In genomic region chr11:3064709-3065108, GRCh38 we compare ENCODE assay signal across 5 cellular contexts. TPM values are rescaled to one million over a fixed set of nuclear protein-coding genes. Genes with fewer than 3 reads are reported as not detected.
DNase-seq lines count a peak whose midpoint lies in the region; ATAC-seq and TF ChIP-seq lines count a peak whose summit lies in the region.
"Not testable (repeated sequence)": the region's sequence is repeated elsewhere in the genome, so short reads cannot be mapped to it uniquely, and the experiment has no call there.

No MANE protein-coding gene starts in this region.

- H3K9me3 Mint-ChIP-seq in WTC11 (peaks cover 22% of the 10 kb centered on the region), endodermal cell (peaks cover 29% of the 10 kb centered on the region), neural progenitor cell (peaks cover 17% of the 10 kb centered on the region)

- not testable (repeated sequence) for H3K36me3 ChIP-seq in HEK293 (ENCODE audit: control insufficient read depth in 2 of 2, insufficient read depth in 1 of 2, low read length in 2 of 2); HUES64 (ENCODE audit: insufficient read depth, low read length); endodermal cell (ENCODE audit: control insufficient read depth, insufficient read depth, low read length); neural progenitor cell

- H3K4me1 Mint-ChIP-seq in WTC11 = peaks cover 17% of the 10 kb centered on the region
- H3K4me1 Mint-ChIP-seq in endodermal cell, neural progenitor cell: not testable (repeated sequence)

- not testable (repeated sequence) for H3K4me1 ChIP-seq in HEK293 (ENCODE audit: control insufficient read depth, insufficient read depth, low read length); HUES64 (ENCODE audit: insufficient read depth, low read length); endodermal cell (ENCODE audit: control insufficient read depth, insufficient read depth, low read length)
- peaks cover 15% of the 10 kb centered on the region for H3K4me1 ChIP-seq in neural progenitor cell

- CTCF ChIA-PET in HEK293 (lab: Yijun Ruan, JAX); WTC11 (lab: Charles Lee): not testable (repeated sequence)

- H3K9me3 ChIP-seq in HEK293 (ENCODE audit: control insufficient read depth, insufficient read depth, low read depth, low read length); neural progenitor cell (ENCODE audit: low read depth): not testable (repeated sequence)
- H3K9me3 ChIP-seq in HUES64 (ENCODE audit: insufficient read depth, low read depth, low read length) = peaks cover 25% of the 10 kb centered on the region
- H3K9me3 ChIP-seq in endodermal cell (ENCODE audit: control insufficient read depth, low read length) = peaks cover 21% of the 10 kb centered on the region

- not testable (repeated sequence) for H3K27ac ChIP-seq in HEK293 (ENCODE audit: extremely low read depth, low read depth, low read length); endodermal cell (ENCODE audit: low read depth, low read length)
- H3K27ac ChIP-seq in HUES64 (ENCODE audit: low read depth, low read length) (peak overlapping the region; percentile 69; the same call in 1 of the 2 replicates), neural progenitor cell (peak overlapping the region; percentile 56)

- H3K4me2 ChIP-seq in neural progenitor cell = not testable (repeated sequence)

- H3K27ac Mint-ChIP-seq in WTC11 = peak overlapping the region; percentile 69; the same call in 1 of the 2 replicates
- not testable (repeated sequence) for H3K27ac Mint-ChIP-seq in endodermal cell, neural progenitor cell

- H2AFZ ChIP-seq in neural progenitor cell (replicated peaks) = not testable (repeated sequence)

- H3K27me3 ChIP-seq in HUES64 (ENCODE audit: insufficient read depth, low read length); endodermal cell (ENCODE audit: control insufficient read depth, insufficient read depth, low read length, poor library complexity, severe bottlenecking); neural progenitor cell: not testable (repeated sequence)

- H3F3A ChIP-seq in neural progenitor cell (ENCODE audit: low read depth) = peaks cover 15% of the 10 kb centered on the region

- not testable (repeated sequence) for H4K20me1 ChIP-seq in neural progenitor cell (ENCODE audit: low read depth)

- not testable (repeated sequence) for H3K79me2 ChIP-seq in neural progenitor cell (ENCODE audit: low read depth)

- peaks cover 23% of the 10 kb centered on the region for H3K36me3 Mint-ChIP-seq in WTC11
- H3K36me3 Mint-ChIP-seq in endodermal cell (ENCODE audit: low read depth); neural progenitor cell: not testable (repeated sequence)

- H3K4me3 Mint-ChIP-seq in WTC11, endodermal cell, neural progenitor cell: not testable (repeated sequence)

- DNase-seq in WTC11 (ENCODE audit: low spot score); endodermal cell; neural progenitor cell (ENCODE audit: low spot score): not testable (repeated sequence)

- not testable (repeated sequence) for H3K27me3 Mint-ChIP-seq in WTC11 (ENCODE audit: low read depth); endodermal cell (ENCODE audit: insufficient read depth); neural progenitor cell (ENCODE audit: insufficient read depth, low read depth)

- 96% methylated on average over 4 of the region's 6 CpGs for WGBS in HUES64
- WGBS in endodermal cell (ENCODE audit: insufficient coverage in 1 of 2, insufficient read length in 1 of 2), 2 experiments = 80 to 90% methylated on average over 1 to 6 of the region's 6 CpGs

- not testable (repeated sequence) for H3K9ac ChIP-seq in HUES64 (ENCODE audit: low read depth, low read length); endodermal cell (ENCODE audit: extremely low read depth, low read length, poor library complexity, severe bottlenecking); neural progenitor cell

- not testable (repeated sequence) for ATAC-seq in WTC11

- not testable (repeated sequence) for TF ChIP-seq CTCF in HEK293 (tag by site-specific recombination; IDR thresholded peaks at IDR 0.05); WTC11 (IDR thresholded peaks at IDR 0.05); endodermal cell (conservative IDR thresholded peaks at IDR 0.05); neural progenitor cell (IDR thresholded peaks at IDR 0.05)

- POLR2A ChIA-PET in HEK293 (lab: Yijun Ruan, JAX); WTC11 (lab: Charles Lee): not testable (repeated sequence)

- not testable (repeated sequence) for H3K4me3 ChIP-seq in HEK293 (ENCODE audit: low read depth, low read length); HUES64 (ENCODE audit: low read length)
- H3K4me3 ChIP-seq in endodermal cell (ENCODE audit: low read length) = peak overlapping the region; percentile 57
- peak overlapping the region; percentile 5 for H3K4me3 ChIP-seq in neural progenitor cell

TF ChIP-seq in HEK293, 187 proteins besides CTCF, POLR2A, EP300 and RAD21:
- TF ChIP-seq SETDB1 (IDR thresholded peaks at IDR 0.05; ENCODE audit: insufficient read length, low read length) = peak; percentile 30

RNA-seq across cellular contexts. Expression of gene CARS1, which starts 7.5 kb away (rescaled TPM):
- polyA plus RNA-seq in HUES64 (2013, experiment 1 of 2) = 49.3 TPM
- 45.2 TPM for polyA plus RNA-seq in HUES64 (2013, experiment 2 of 2)
- total RNA-seq in WTC11 (2021) (57.9 to 92.0 TPM (median 62.0 TPM) in 3 replicates), endodermal cell (10 to 100 TPM; 48.0 to 52.8 TPM), neural progenitor cell (ENCODE audit: low replicate concordance) (17.2 and 22.3 TPM in 2 replicates)
- polyA plus RNA-seq in endodermal cell (2013, experiment 1 of 2) = 59.6 TPM
- polyA plus RNA-seq in endodermal cell (2013, experiment 2 of 2) = 35.9 TPM
